In the genomic region with DNA sequence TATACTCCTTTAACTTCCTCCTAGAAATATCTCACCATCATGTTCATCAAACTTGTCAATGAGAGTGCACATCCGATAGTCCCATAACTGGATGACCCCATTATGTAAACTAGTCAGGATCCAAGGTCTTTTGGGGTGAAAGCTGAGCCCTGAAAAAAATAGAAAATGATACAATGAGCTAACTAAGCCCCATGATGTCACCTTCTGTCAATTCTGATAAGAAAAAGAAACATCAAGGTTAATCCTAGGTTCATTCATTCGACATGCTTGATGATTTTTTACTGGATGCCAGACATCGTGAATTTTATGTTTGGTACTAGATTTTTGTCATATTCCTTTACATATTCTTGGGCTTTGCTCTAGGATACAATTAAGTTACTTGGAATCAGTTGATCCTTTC, we compare ENCODE assay signal across 16 cellular contexts. TPM values are rescaled to one million over a fixed set of nuclear protein-coding genes. Genes with fewer than 3 reads are reported as not detected.
DNase-seq lines count a peak whose midpoint lies in the region; TF ChIP-seq lines count a peak whose summit lies in the region.
"Had no signal": no experiment of that assay in that cellular context is flagged by ENCODE, and none has a peak within 500 bp of the region (broad histone marks: within the 10 kb centered on the region; RNA-seq: fewer than 3 reads in every experiment).

No MANE protein-coding gene starts in this region.

- H3K36me3 Mint-ChIP-seq in MCF 10A (ENCODE audit: insufficient read depth, unreplicated experiment) (peaks cover 63% of the 10 kb centered on the region), type B pancreatic cell (peaks cover 26% of the 10 kb centered on the region)

- H3K27ac ChIP-seq in breast epithelium: no peak overlapping the region
- no peak overlapping the region for H3K27ac ChIP-seq in fibroblast of lung (ENCODE audit: insufficient read depth, low read length)
- H3K27ac ChIP-seq: pancreas, stomach had no signal

- peaks cover 79% of the 10 kb centered on the region for H3K79me2 ChIP-seq in fibroblast of lung (ENCODE audit: control insufficient read depth, insufficient read depth, low read length)

- peak overlapping the region; percentile 78 for H3K4me2 ChIP-seq in fibroblast of lung (ENCODE audit: extremely low read depth, insufficient read depth, low read length)

- H3K27ac Mint-ChIP-seq in MCF 10A (ENCODE audit: low read depth, unreplicated experiment): peak overlapping the region; percentile 75
- peak overlapping the region; percentile 42 for H3K27ac Mint-ChIP-seq in type B pancreatic cell
- H3K27ac Mint-ChIP-seq: activated naive CD4-positive, alpha-beta T cell treated with anti-CD3 and anti-CD28 coated beads, Interleukin-2, amount 50 U/mL, for 72 hours had no signal

- no peaks in the 10 kb centered on the region for H3K9me3 ChIP-seq in breast epithelium
- H3K9me3 ChIP-seq in fibroblast of lung (ENCODE audit: control insufficient read depth, insufficient read depth, low read depth, low read length): no peaks in the 10 kb centered on the region
- H3K9me3 ChIP-seq: pancreas, stomach had no signal

- BruUV-seq in MCF 10A (replicated peaks; lab: Mats Ljungman, UMichigan): no TSS peak

- no peak for TF ChIP-seq POLR2A in breast epithelium (IDR thresholded peaks at IDR 0.05)

- no peak overlapping the region for H3K4me3 Mint-ChIP-seq in MCF 10A (ENCODE audit: unreplicated experiment)
- no peak overlapping the region for H3K4me3 Mint-ChIP-seq in type B pancreatic cell

- H3K27me3 ChIP-seq in breast epithelium: no peaks in the 10 kb centered on the region
- H3K27me3 ChIP-seq in fibroblast of lung (ENCODE audit: control insufficient read depth, insufficient read depth, low read length): no peaks in the 10 kb centered on the region
- H3K27me3 ChIP-seq: pancreas, stomach had no signal

- POLR2A ChIA-PET in MCF 10A (lab: Yijun Ruan, JAX): interaction anchor here (0.5 to 1.2 kb wide), 4 partner anchors 11 to 269 kb away, joined by 3 to 4 read pairs (median 3); no protein-coding TSS in a partner anchor

- H2AFZ ChIP-seq in fibroblast of lung (ENCODE audit: low read length): no peak overlapping the region

- no peaks in the 10 kb centered on the region for H3K9me3 Mint-ChIP-seq in MCF 10A (ENCODE audit: unreplicated experiment)
- no peaks in the 10 kb centered on the region for H3K9me3 Mint-ChIP-seq in type B pancreatic cell
- H3K9me3 Mint-ChIP-seq: activated naive CD4-positive, alpha-beta T cell treated with anti-CD3 and anti-CD28 coated beads, Interleukin-2, amount 50 U/mL, for 72 hours; WTC11 had no signal

- H3K9ac ChIP-seq in fibroblast of lung (ENCODE audit: insufficient read depth, low read length): no peak overlapping the region

- H3K27me3 Mint-ChIP-seq in MCF 10A (ENCODE audit: insufficient read depth, unreplicated experiment) (no peaks in the 10 kb centered on the region), type B pancreatic cell (no peaks in the 10 kb centered on the region)

- DNase-seq in MCF 10A (ENCODE audit: unreplicated experiment) (no peak), breast epithelium (ENCODE audit: low spot score in 2 of 2) (no peak), fibroblast of lung (ENCODE audit: low read depth in 2 of 2) (no peak), type B pancreatic cell (ENCODE audit: extremely low spot score, unreplicated experiment) (no peak), cerebellum (ENCODE audit: low spot score) (no peak), HT-29 (ENCODE audit: low spot score) (no peak)
- DNase-seq: ACHN, cerebellar nuclear complex, GF-D8, head of caudate nucleus, NCI-H774, pancreas, stomach had no signal

- H3K4me1 ChIP-seq in breast epithelium: peaks cover 0 to 20% of the 10 kb centered on the region in 2 donors
- H3K4me1 ChIP-seq in fibroblast of lung (ENCODE audit: control insufficient read depth, extremely low read depth, insufficient read depth, low read length): peaks cover 3% of the 10 kb centered on the region

- H3K4me1 Mint-ChIP-seq in MCF 10A (ENCODE audit: insufficient read depth, unreplicated experiment): peaks cover 29% of the 10 kb centered on the region
- H3K4me1 Mint-ChIP-seq in type B pancreatic cell (ENCODE audit: unreplicated experiment): peaks cover 24% of the 10 kb centered on the region

- peaks cover 4% of the 10 kb centered on the region for H3K36me3 ChIP-seq in breast epithelium
- H3K36me3 ChIP-seq in fibroblast of lung (ENCODE audit: control insufficient read depth, insufficient read depth, low read length): peaks cover 12% of the 10 kb centered on the region

- TF ChIP-seq CTCF in MCF 10A (IDR thresholded peaks at IDR 0.05; ENCODE audit: unreplicated experiment): no peak
- TF ChIP-seq CTCF in breast epithelium (IDR thresholded peaks at IDR 0.05): no peak
- TF ChIP-seq CTCF in fibroblast of lung (conservative IDR thresholded peaks at IDR 0.05 in 1 of 2, IDR thresholded peaks at IDR 0.05 in 1 of 2; ENCODE audit: low read depth in 1 of 2, low read length in 2 of 2): no peak
- TF ChIP-seq CTCF in type B pancreatic cell (conservative IDR thresholded peaks at IDR 0.05): no peak

- CTCF ChIA-PET in MCF 10A (lab: Yijun Ruan, JAX): interaction anchor here (0.7 to 2.7 kb wide), 9 partner anchors 12 to 239 kb away, joined by 3 to 10 read pairs (median 4); partner anchors contain the start of gene PEX19

- intact Hi-C loops in MCF 10A (cut with micrococcal nuclease): loop anchor here (10.0 kb wide), 2 partner anchors 265 to 745 kb away; partner anchors contain the start of gene NECTIN4
- intact Hi-C loops in breast epithelium (cut with DNase I; ENCODE audit: low total_unique reads): no loop called here

- H3K4me3 ChIP-seq in breast epithelium (no peak overlapping the region), fibroblast of lung (replicated peaks in 1 of 4; ENCODE audit: control extremely low read depth in 1 of 4, insufficient read depth in 1 of 4, low read depth in 3 of 4, low read length in 4 of 4) (peak overlapping the region in 1 of 4 experiments; percentile 100)
- H3K4me3 ChIP-seq: pancreas had no signal

- no peaks in the 10 kb centered on the region for H4K20me1 ChIP-seq in fibroblast of lung (ENCODE audit: control insufficient read depth, extremely low read depth, insufficient read depth, low read length)

RNA-seq across cellular contexts. Expression of gene COPA, which starts 2.9 kb away (rescaled TPM):
- total RNA-seq in MCF 10A (2022) (273 and 353 TPM in 2 replicates), breast epithelium (100 to 1,000 TPM; 138 to 170 (median 153) TPM), fibroblast of lung (284 and 316 TPM in 2 replicates), type B pancreatic cell (ENCODE audit: low replicate concordance) (174 and 226 TPM in 2 replicates), cerebellum (124 TPM)
- polyA plus RNA-seq in fibroblast of lung: 259 and 276 TPM in 2 replicates
- polyA plus RNA-seq in fibroblast of lung (2012): 158 and 180 TPM in 2 replicates
- 234 and 336 TPM in 2 replicates for polyA minus RNA-seq in fibroblast of lung (ENCODE audit: low replicate concordance)
- 73.9 and 74.3 TPM in 2 replicates for total RNA-seq in HT-29 (2014; rRNA removed; shearing (Covaris generic))

RNA-seq across cellular contexts. Expression of gene NCSTN, which starts 3.0 kb away (rescaled TPM):
- total RNA-seq in MCF 10A (2022): 125 and 129 TPM in 2 replicates
- total RNA-seq in breast epithelium: 10 to 100 TPM; 66.4 to 83.5 (median 76.0) TPM
- 61.9 and 97.1 TPM in 2 replicates for total RNA-seq in fibroblast of lung
- 188 and 207 TPM in 2 replicates for polyA plus RNA-seq in fibroblast of lung
- polyA plus RNA-seq in fibroblast of lung (2012): 85.8 and 93.4 TPM in 2 replicates
- 117 and 162 TPM in 2 replicates for polyA minus RNA-seq in fibroblast of lung (ENCODE audit: low replicate concordance)
- total RNA-seq in type B pancreatic cell (ENCODE audit: low replicate concordance): 103 and 104 TPM in 2 replicates
- 34.4 TPM for total RNA-seq in cerebellum
- total RNA-seq in HT-29 (2014; rRNA removed; shearing (Covaris generic)): 26.0 and 30.9 TPM in 2 replicates

RNA-seq across cellular contexts. Expression of gene NHLH1, which starts 26.7 kb away (rescaled TPM):
- total RNA-seq in MCF 10A (2022) (0.12 and 0.20 TPM in 2 replicates), breast epithelium (under 1 TPM in 1 of 3 donors, not detected in 2; 0.15 TPM), fibroblast of lung (not detected in 2 replicates), type B pancreatic cell (ENCODE audit: low replicate concordance) (0.48 and 2.2 TPM in 2 replicates), cerebellum (14.3 TPM)
- 0.05 and 0.14 TPM in 2 replicates for polyA plus RNA-seq in fibroblast of lung
- 0.10 TPM in 1 of 2 replicates, not detected in the other for polyA plus RNA-seq in fibroblast of lung (2012)
- 0.16 and 0.67 TPM in 2 replicates for polyA minus RNA-seq in fibroblast of lung (ENCODE audit: low replicate concordance)
- total RNA-seq in HT-29 (2014; rRNA removed; shearing (Covaris generic)): not detected in 2 replicates
- total RNA-seq: mononuclear cell, pancreas, stomach had no signal

RNA-seq across cellular contexts. Expression of gene PEX19, which starts 55.2 kb away (rescaled TPM):
- total RNA-seq in MCF 10A (2022): 61.2 and 73.2 TPM in 2 replicates
- total RNA-seq in breast epithelium: 100 to 1,000 TPM in 1 of 3 donors, 10 to 100 TPM in 2; 58.7 to 136 (median 80.1) TPM
- total RNA-seq in fibroblast of lung: 43.7 and 72.8 TPM in 2 replicates
- polyA plus RNA-seq in fibroblast of lung: 77.4 and 78.4 TPM in 2 replicates
- 53.8 and 55.9 TPM in 2 replicates for polyA plus RNA-seq in fibroblast of lung (2012)
- 27.6 and 34.6 TPM in 2 replicates for polyA minus RNA-seq in fibroblast of lung (ENCODE audit: low replicate concordance)
- 50.4 and 66.9 TPM in 2 replicates for total RNA-seq in type B pancreatic cell (ENCODE audit: low replicate concordance)
- 42.1 TPM for total RNA-seq in cerebellum
- total RNA-seq in HT-29 (2014; rRNA removed; shearing (Covaris generic)): 19.5 and 28.1 TPM in 2 replicates
